In genomic region chr18:3450358-3451107, GRCh38 we compare ENCODE assay signal across 8 cellular contexts. TPM values are rescaled to one million over a fixed set of nuclear protein-coding genes. Genes with fewer than 3 reads are reported as not detected.
DNase-seq lines count a peak whose midpoint lies in the region; ATAC-seq and TF ChIP-seq lines count a peak whose summit lies in the region.

No MANE protein-coding gene starts in this region.

- peaks cover 43% of the 10 kb centered on the region for H3K36me3 ChIP-seq in OCI-LY3 (replicated peaks; ENCODE audit: low read depth, low read length)
- no peaks in the 10 kb centered on the region for H3K36me3 ChIP-seq in neural progenitor cell

- H3K4me1 ChIP-seq in OCI-LY3 (ENCODE audit: low read length) (peaks cover 33% of the 10 kb centered on the region), neural progenitor cell (peaks cover 26% of the 10 kb centered on the region)

- peak; percentile 25 for DNase-seq in GM13977 (ENCODE audit: low spot score)
- DNase-seq in activated T-helper 9 cell treated with anti-CD3 and anti-CD28 coated beads, Interleukin-2, amount 50 U/mL, for 16 hours (ENCODE audit: low read depth) = peak; percentile 62
- peak; percentile 86 for DNase-seq in fibroblast of villous mesenchyme (ENCODE audit: low read depth)
- DNase-seq in neural progenitor cell (ENCODE audit: low spot score) = peak; percentile 40
- DNase-seq in substantia nigra (lab: John Stamatoyannopoulos, UW) = peak in 46 of 49 donors; percentile 16 to 85 (median 61)

- peak overlapping the region; percentile 95 for H3K27ac ChIP-seq in OCI-LY3 (ENCODE audit: low read length)
- peak overlapping the region; percentile 93 for H3K27ac ChIP-seq in neural progenitor cell
- H3K27ac ChIP-seq in substantia nigra (ENCODE audit: low read depth, low read length, poor library complexity, severe bottlenecking) = peak overlapping the region; percentile 94

- H2AFZ ChIP-seq in OCI-LY3 (ENCODE audit: low read depth, low read length) (no peak overlapping the region), neural progenitor cell (replicated peaks) (no peak overlapping the region)

- peak overlapping the region; percentile 99 for H3K27ac Mint-ChIP-seq in neural progenitor cell

- peaks cover 13% of the 10 kb centered on the region for H3K36me3 Mint-ChIP-seq in neural progenitor cell

- H3K4me3 ChIP-seq in OCI-LY3 (ENCODE audit: low read length) = peak overlapping the region; percentile 94
- peak overlapping the region; percentile 99 for H3K4me3 ChIP-seq in fibroblast of villous mesenchyme (ENCODE audit: low read depth, low read length)
- H3K4me3 ChIP-seq in neural progenitor cell = peak overlapping the region; percentile 81

- H3F3A ChIP-seq in neural progenitor cell (ENCODE audit: low read depth) = peaks cover 86% of the 10 kb centered on the region

- H3K27me3 Mint-ChIP-seq in neural progenitor cell (ENCODE audit: insufficient read depth, low read depth) = peaks cover 17% of the 10 kb centered on the region

- no peaks in the 10 kb centered on the region for H3K9me3 ChIP-seq in OCI-LY3 (ENCODE audit: insufficient read depth, low read length)
- no peaks in the 10 kb centered on the region for H3K9me3 ChIP-seq in neural progenitor cell (ENCODE audit: low read depth)

- peaks cover 76% of the 10 kb centered on the region for H3K79me2 ChIP-seq in OCI-LY3 (ENCODE audit: low read length)
- H3K79me2 ChIP-seq in neural progenitor cell (ENCODE audit: low read depth) = peaks cover 86% of the 10 kb centered on the region

- peaks cover 19% of the 10 kb centered on the region for H4K20me1 ChIP-seq in OCI-LY3 (ENCODE audit: insufficient read depth, low read length)
- H4K20me1 ChIP-seq in neural progenitor cell (ENCODE audit: low read depth) = peaks cover 59% of the 10 kb centered on the region

- in situ Hi-C loops in GM13977 (cut with MboI; ENCODE audit: low pct_unique_long_range_greater_than_20kb, low sequenced_read_pairs, unreplicated experiment) = loop anchor here (10.0 to 25.0 kb wide), 2 partner anchors 137 to 166 kb away; no protein-coding TSS in a partner anchor

- H3K4me3 Mint-ChIP-seq in neural progenitor cell = peak overlapping the region; percentile 99

- H3K4me2 ChIP-seq in OCI-LY3 (ENCODE audit: low read length) (peak overlapping the region; percentile 85), neural progenitor cell (peak overlapping the region; percentile 96)

- TF ChIP-seq CTCF in GM13977 (IDR thresholded peaks at IDR 0.05; ENCODE audit: extremely low read depth, insufficient read depth, missing control alignments) (no peak), OCI-LY3 (IDR thresholded peaks at IDR 0.05; ENCODE audit: low read depth, low read length) (no peak), fibroblast of villous mesenchyme (IDR thresholded peaks at IDR 0.05; ENCODE audit: insufficient read depth, low read depth, low read length) (no peak), neural progenitor cell (IDR thresholded peaks at IDR 0.05) (no peak)

- no peaks in the 10 kb centered on the region for H3K9me3 Mint-ChIP-seq in neural progenitor cell

- H3K27me3 ChIP-seq in OCI-LY3 (ENCODE audit: low read depth, low read length) (no peaks in the 10 kb centered on the region), neural progenitor cell (no peaks in the 10 kb centered on the region)

- H3K4me1 Mint-ChIP-seq in neural progenitor cell = peaks cover 44% of the 10 kb centered on the region

- H3K9ac ChIP-seq in OCI-LY3 (ENCODE audit: low read length) (peak overlapping the region; percentile 99), neural progenitor cell (peak overlapping the region; percentile 70)

- ATAC-seq in GM21717 (IDR thresholded peaks at IDR 0.05; ENCODE audit: unreplicated experiment) (no peak), HG03520 (IDR thresholded peaks at IDR 0.05; ENCODE audit: unreplicated experiment) (no peak)

RNA-seq across cellular contexts. Expression of gene TGIF1, which starts 0.6 kb away (rescaled TPM):
- total RNA-seq in fibroblast of villous mesenchyme = 114 and 136 TPM in 2 replicates
- 260 and 261 TPM in 2 replicates for total RNA-seq in neural progenitor cell (ENCODE audit: low replicate concordance)

Comparison
In these comparisons a context has a peak if more than half of its experiments do, and no peak if none do; other contexts are left out.
1. DNase-seq: peak in every context shown above with its lines; median percentile 86 in fibroblast of villous mesenchyme; 62 in activated T-helper 9 cell treated with anti-CD3 and anti-CD28 coated beads, Interleukin-2, amount 50 U/mL, for 16 hours; 61 in substantia nigra; 40 in neural progenitor cell; 25 in GM13977.